13 cellular contexts compared by ENCODE assay signal in genomic region chr6:157645201-157645795, GRCh38.
"Had no signal": no experiment of that assay in that cellular context is flagged by ENCODE, and none has a peak within 500 bp of the region (broad histone marks: within the 10 kb centered on the region; RNA-seq: fewer than 3 reads in every experiment).

No MANE protein-coding gene starts in this region.

- ATAC-seq: lower lobe of right lung, WTC11 had no signal

- H3K4me1 ChIP-seq: lower lobe of right lung had no signal

- H3K36me3 ChIP-seq: lower lobe of right lung, neutrophil had no signal

- H3K27me3 ChIP-seq: neutrophil, tibial artery had no signal

- H3K27ac ChIP-seq: lower lobe of right lung, neutrophil, tibial artery had no signal

- DNase-seq: activated CD4-positive, alpha-beta T cell treated with anti-CD3 and anti-CD28 coated beads, Interleukin-2, amount 50 U/mL, for 1 hour; activated CD8-positive, alpha-beta memory T cell treated with anti-CD3 and anti-CD28 coated beads for 24 hours; activated naive CD4-positive, alpha-beta T cell; activated naive CD8-positive, alpha-beta T cell treated with anti-CD3 and anti-CD28 coated beads, Interleukin-2, amount 10 ng/mL, durations not matched to agents 7 days and 5 days; cerebellar nuclear complex; left cardiac atrium; lower lobe of right lung; midbrain; retina; stimulated activated naive CD4-positive, alpha-beta T cell had no signal

- H3K4me3 ChIP-seq: lower lobe of right lung, tibial artery had no signal

- H3K9me3 ChIP-seq: lower lobe of right lung, neutrophil, tibial artery had no signal
